Comparison of ENCODE assay signal across 8 cellular contexts in the genomic region with DNA sequence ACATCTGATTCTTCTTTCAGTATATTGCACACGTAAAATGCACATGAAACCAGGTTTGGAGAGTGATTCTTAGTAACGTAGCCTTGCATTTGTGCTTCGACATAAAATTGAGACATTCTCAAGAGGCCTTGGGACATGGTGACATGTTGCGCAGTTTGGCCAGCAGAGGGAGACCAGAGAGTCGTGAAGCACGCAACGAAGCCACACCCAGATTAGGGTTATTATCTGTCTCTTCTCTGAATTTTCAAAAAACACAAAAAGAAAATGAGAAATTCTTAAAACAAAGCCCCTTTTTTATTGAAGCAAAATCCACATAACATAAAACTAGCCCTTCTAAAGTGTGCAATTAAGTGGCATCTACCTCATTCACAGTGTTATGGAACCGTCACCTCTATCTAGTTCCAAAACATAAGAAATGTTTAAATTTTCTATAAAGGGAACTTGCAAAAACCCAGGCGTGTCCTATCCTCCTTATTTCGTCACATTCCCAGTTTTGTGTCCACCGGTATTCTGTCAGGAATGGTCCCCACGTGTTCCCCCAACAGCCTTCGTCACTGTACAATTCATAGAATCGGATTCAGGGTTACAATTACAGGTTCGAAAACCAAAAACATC.
DNase-seq lines count a peak whose midpoint lies in the region; ATAC-seq and TF ChIP-seq lines count a peak whose summit lies in the region.

No MANE protein-coding gene starts in this region.

- no peaks in the 10 kb centered on the region for H3K79me2 ChIP-seq in GM23338 (replicated peaks; ENCODE audit: insufficient read depth)

- DNase-seq in GM23338 (ENCODE audit: low spot score) (peak; percentile 92), NCI-H2171 (lab: John Stamatoyannopoulos, UW) (peak; percentile 44), cerebellum (ENCODE audit: low spot score) (peak; percentile 42), kidney tubule cell (ENCODE audit: low spot score) (peak; percentile 75)
- DNase-seq in activated CD4-positive, CD25-positive, alpha-beta regulatory T cell treated with anti-CD3 and anti-CD28 coated beads, Interleukin-2, amount 50 U/mL, for 72 hours: peak; percentile 65
- peak; percentile 82 for DNase-seq in stimulated activated CD4-positive, alpha-beta T cell treated with anti-CD3 and anti-CD28 coated beads, Interleukin-1b, Interleukin-23, amount 100 ng/mL, for 48 hours

- H3K4me3 Mint-ChIP-seq in GM23338: no peak overlapping the region

- peak overlapping the region in 6 of 10 experiments; percentile 1 to 45 (median 16); a peak in 6 of 20 replicates for H3K4me3 ChIP-seq in BLaER1 treated with 17β-estradiol and CSF1 and Interleukin-3, amounts not matched to agents 10 nM and 100 nM
- peak overlapping the region; percentile 20 for H3K4me3 ChIP-seq in GM23338

- peaks cover 23 to 61% (median 46%) of the 10 kb centered on the region in 11 experiments; a peak in 21 of 22 replicates for H3K9me3 ChIP-seq in BLaER1 treated with 17β-estradiol and CSF1 and Interleukin-3, amounts not matched to agents 10 nM and 100 nM (replicated peaks in 1 of 11)

- H4K20me1 ChIP-seq in BLaER1 treated with 17β-estradiol and CSF1 and Interleukin-3, amounts not matched to agents 10 nM and 100 nM: no peaks in the 10 kb centered on the region
- H4K20me1 ChIP-seq in GM23338 (replicated peaks; ENCODE audit: insufficient read depth): no peaks in the 10 kb centered on the region

- peaks cover 0 to 10% (median 0%) of the 10 kb centered on the region in 11 experiments; a peak in 3 of 22 replicates for H3K36me3 ChIP-seq in BLaER1 treated with 17β-estradiol and CSF1 and Interleukin-3, amounts not matched to agents 10 nM and 100 nM
- no peaks in the 10 kb centered on the region for H3K36me3 ChIP-seq in GM23338 (ENCODE audit: insufficient read depth)

- peaks cover 51% of the 10 kb centered on the region for H3K4me1 Mint-ChIP-seq in GM23338

- no peaks in the 10 kb centered on the region for H3F3A ChIP-seq in GM23338 (replicated peaks; ENCODE audit: low read depth)

- H3K4me1 ChIP-seq in BLaER1 treated with 17β-estradiol and CSF1 and Interleukin-3, amounts not matched to agents 10 nM and 100 nM: peaks cover 52 to 96% (median 82%) of the 10 kb centered on the region in 10 experiments
- peaks cover 34% of the 10 kb centered on the region for H3K4me1 ChIP-seq in GM23338 (ENCODE audit: insufficient read depth)

- H3K36me3 Mint-ChIP-seq in GM23338 (ENCODE audit: low read depth): peaks cover 23% of the 10 kb centered on the region; the same call in 2 of the 3 replicates

- H3K27me3 ChIP-seq in BLaER1 treated with 17β-estradiol and CSF1 and Interleukin-3, amounts not matched to agents 10 nM and 100 nM: no peaks in the 10 kb centered on the region
- H3K27me3 ChIP-seq in GM23338 (ENCODE audit: insufficient read depth): no peaks in the 10 kb centered on the region

- H3K27me3 Mint-ChIP-seq in GM23338 (ENCODE audit: insufficient read depth, low read depth, poor library complexity): peaks cover 35% of the 10 kb centered on the region

- ATAC-seq in GM23338 (peak; percentile 10; the same call in 2 of the 3 replicates), HG03565 (IDR thresholded peaks at IDR 0.05; ENCODE audit: unreplicated experiment) (no peak)

- H3K27ac Mint-ChIP-seq in GM23338: peak overlapping the region; percentile 98

- peak; percentile 84 to 92 for TF ChIP-seq CTCF in GM23338 (conservative IDR thresholded peaks at IDR 0.05; ENCODE audit: low read depth in 2 of 2)

- H3K4me2 ChIP-seq in BLaER1 treated with 17β-estradiol and CSF1 and Interleukin-3, amounts not matched to agents 10 nM and 100 nM: peak overlapping the region; percentile 51 to 89 (median 71)
- H3K4me2 ChIP-seq in GM23338: peak overlapping the region; percentile 44

- H3K9ac ChIP-seq in BLaER1 treated with 17β-estradiol and CSF1 and Interleukin-3, amounts not matched to agents 10 nM and 100 nM: peak overlapping the region; percentile 77 to 88 (median 83)

- no peak overlapping the region for H2AFZ ChIP-seq in GM23338

- peak overlapping the region; percentile 94 to 99 (median 96) for H3K27ac ChIP-seq in BLaER1 treated with 17β-estradiol and CSF1 and Interleukin-3, amounts not matched to agents 10 nM and 100 nM
- H3K27ac ChIP-seq in GM23338 (ENCODE audit: low read depth): peak overlapping the region; percentile 100

- H3K9me3 Mint-ChIP-seq in GM23338: peaks cover 29% of the 10 kb centered on the region

- H3K9me2 ChIP-seq in GM23338 (ENCODE audit: insufficient read depth): no peaks in the 10 kb centered on the region

TF ChIP-seq in GM23338, 12 proteins besides CTCF, POLR2A, EP300 and RAD21:
- no peak for TF ChIP-seq STAT1 (IDR thresholded peaks at IDR 0.05; ENCODE audit: unreplicated experiment)
- no peak for TF ChIP-seq ZNF114 (CRISPR knock-in tag; IDR thresholded peaks at IDR 0.05)
- no peak for TF ChIP-seq EZH2 (IDR thresholded peaks at IDR 0.05; ENCODE audit: low read depth, unreplicated experiment)
- no peak for TF ChIP-seq JUNB (IDR thresholded peaks at IDR 0.05; ENCODE audit: unreplicated experiment)
- no peak for TF ChIP-seq EZH2phosphoT487 (IDR thresholded peaks at IDR 0.05; ENCODE audit: unreplicated experiment)
- no peak for TF ChIP-seq CREB1 (CRISPR knock-in tag; IDR thresholded peaks at IDR 0.05; ENCODE audit: low read depth)
- TF ChIP-seq, protein P1, sequence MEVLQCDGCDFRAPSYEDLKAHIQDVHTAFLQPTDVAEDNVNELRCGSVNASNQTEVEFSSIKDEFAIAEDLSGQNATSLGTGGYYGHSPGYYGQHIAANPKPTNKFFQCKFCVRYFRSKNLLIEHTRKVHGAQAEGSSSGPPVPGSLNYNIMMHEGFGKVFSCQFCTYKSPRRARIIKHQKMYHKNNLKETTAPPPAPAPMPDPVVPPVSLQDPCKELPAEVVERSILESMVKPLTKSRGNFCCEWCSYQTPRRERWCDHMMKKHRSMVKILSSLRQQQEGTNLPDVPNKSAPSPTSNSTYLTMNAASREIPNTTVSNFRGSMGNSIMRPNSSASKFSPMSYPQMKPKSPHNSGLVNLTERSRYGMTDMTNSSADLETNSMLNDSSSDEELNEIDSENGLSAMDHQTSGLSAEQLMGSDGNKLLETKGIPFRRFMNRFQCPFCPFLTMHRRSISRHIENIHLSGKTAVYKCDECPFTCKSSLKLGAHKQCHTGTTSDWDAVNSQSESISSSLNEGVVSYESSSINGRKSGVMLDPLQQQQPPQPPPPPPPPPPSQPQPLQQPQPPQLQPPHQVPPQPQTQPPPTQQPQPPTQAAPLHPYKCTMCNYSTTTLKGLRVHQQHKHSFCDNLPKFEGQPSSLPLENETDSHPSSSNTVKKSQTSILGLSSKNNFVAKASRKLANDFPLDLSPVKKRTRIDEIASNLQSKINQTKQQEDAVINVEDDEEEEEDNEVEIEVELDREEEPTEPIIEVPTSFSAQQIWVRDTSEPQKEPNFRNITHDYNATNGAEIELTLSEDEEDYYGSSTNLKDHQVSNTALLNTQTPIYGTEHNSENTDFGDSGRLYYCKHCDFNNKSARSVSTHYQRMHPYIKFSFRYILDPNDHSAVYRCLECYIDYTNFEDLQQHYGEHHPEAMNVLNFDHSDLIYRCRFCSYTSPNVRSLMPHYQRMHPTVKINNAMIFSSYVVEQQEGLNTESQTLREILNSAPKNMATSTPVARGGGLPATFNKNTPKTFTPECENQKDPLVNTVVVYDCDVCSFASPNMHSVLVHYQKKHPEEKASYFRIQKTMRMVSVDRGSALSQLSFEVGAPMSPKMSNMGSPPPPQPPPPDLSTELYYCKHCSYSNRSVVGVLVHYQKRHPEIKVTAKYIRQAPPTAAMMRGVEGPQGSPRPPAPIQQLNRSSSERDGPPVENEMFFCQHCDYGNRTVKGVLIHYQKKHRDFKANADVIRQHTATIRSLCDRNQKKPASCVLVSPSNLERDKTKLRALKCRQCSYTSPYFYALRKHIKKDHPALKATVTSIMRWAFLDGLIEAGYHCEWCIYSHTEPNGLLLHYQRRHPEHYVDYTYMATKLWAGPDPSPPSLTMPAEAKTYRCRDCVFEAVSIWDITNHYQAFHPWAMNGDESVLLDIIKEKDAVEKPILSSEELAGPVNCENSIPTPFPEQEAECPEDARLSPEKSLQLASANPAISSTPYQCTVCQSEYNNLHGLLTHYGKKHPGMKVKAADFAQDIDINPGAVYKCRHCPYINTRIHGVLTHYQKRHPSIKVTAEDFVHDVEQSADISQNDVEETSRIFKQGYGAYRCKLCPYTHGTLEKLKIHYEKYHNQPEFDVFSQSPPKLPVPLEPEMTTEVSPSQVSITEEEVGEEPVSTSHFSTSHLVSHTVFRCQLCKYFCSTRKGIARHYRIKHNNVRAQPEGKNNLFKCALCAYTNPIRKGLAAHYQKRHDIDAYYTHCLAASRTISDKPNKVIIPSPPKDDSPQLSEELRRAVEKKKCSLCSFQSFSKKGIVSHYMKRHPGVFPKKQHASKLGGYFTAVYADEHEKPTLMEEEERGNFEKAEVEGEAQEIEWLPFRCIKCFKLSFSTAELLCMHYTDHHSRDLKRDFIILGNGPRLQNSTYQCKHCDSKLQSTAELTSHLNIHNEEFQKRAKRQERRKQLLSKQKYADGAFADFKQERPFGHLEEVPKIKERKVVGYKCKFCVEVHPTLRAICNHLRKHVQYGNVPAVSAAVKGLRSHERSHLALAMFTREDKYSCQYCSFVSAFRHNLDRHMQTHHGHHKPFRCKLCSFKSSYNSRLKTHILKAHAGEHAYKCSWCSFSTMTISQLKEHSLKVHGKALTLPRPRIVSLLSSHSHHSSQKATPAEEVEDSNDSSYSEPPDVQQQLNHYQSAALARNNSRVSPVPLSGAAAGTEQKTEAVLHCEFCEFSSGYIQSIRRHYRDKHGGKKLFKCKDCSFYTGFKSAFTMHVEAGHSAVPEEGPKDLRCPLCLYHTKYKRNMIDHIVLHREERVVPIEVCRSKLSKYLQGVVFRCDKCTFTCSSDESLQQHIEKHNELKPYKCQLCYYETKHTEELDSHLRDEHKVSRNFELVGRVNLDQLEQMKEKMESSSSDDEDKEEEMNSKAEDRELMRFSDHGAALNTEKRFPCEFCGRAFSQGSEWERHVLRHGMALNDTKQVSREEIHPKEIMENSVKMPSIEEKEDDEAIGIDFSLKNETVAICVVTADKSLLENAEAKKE (CRISPR knock-in tag; IDR thresholded peaks at IDR 0.05): no peak
- TF ChIP-seq, protein P2, sequence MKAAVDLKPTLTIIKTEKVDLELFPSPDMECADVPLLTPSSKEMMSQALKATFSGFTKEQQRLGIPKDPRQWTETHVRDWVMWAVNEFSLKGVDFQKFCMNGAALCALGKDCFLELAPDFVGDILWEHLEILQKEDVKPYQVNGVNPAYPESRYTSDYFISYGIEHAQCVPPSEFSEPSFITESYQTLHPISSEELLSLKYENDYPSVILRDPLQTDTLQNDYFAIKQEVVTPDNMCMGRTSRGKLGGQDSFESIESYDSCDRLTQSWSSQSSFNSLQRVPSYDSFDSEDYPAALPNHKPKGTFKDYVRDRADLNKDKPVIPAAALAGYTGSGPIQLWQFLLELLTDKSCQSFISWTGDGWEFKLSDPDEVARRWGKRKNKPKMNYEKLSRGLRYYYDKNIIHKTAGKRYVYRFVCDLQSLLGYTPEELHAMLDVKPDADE (IDR thresholded peaks at IDR 0.05): no peak

Comparison
In these comparisons a context has a peak if more than half of its experiments do, and no peak if none do; other contexts are left out.
1. DNase-seq: peak in every context shown above with its lines; median percentile 92 in GM23338; 82 in stimulated activated CD4-positive, alpha-beta T cell treated with anti-CD3 and anti-CD28 coated beads, Interleukin-1b, Interleukin-23, amount 100 ng/mL, for 48 hours; 75 in kidney tubule cell; 65 in activated CD4-positive, CD25-positive, alpha-beta regulatory T cell treated with anti-CD3 and anti-CD28 coated beads, Interleukin-2, amount 50 U/mL, for 72 hours; 44 in NCI-H2171; 42 in cerebellum.